In the genomic region with DNA sequence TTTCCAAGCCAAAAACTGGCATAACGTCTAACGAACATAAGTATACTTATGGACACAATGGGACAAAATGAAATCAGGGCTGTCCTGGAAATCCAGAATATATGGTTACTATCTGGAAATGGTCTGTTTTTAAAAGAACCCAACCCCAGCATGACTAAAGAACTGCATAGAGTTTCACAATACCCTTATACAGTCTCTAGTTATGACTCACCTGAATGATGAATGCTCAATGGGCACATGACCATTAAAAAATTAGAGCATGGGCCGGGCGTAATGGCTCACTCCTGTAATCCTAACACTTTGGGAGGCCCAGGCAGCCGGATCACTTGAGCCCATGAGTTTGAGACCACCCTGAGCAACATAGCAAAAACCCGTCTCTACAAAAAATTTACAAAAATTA, we compare ENCODE assay signal across 11 cellular contexts. TPM values are rescaled to one million over a fixed set of nuclear protein-coding genes. Genes with fewer than 3 reads are reported as not detected.
A peak's percentile ranks its signal among the peaks of the same experiment; 100 is the strongest.
DNase-seq lines count a peak whose midpoint lies in the region; ATAC-seq and TF ChIP-seq lines count a peak whose summit lies in the region.
"Had no signal": no experiment of that assay in that cellular context is flagged by ENCODE, and none has a peak within 500 bp of the region (broad histone marks: within the 10 kb centered on the region; RNA-seq: fewer than 3 reads in every experiment).

No MANE protein-coding gene starts in this region.

- dilution Hi-C loops in IMR-90 (cut with HindIII; ENCODE audit: low sequenced_read_pairs, unreplicated experiment): no loop called here
- dilution Hi-C loops in mammary epithelial cell (cut with HindIII; ENCODE audit: low sequenced_read_pairs): no loop called here

- intact Hi-C loops in IMR-90 (cut with micrococcal nuclease): loop anchor here (2.0 kb wide), 1 partner anchor 55 kb away; no protein-coding TSS in a partner anchor
- intact Hi-C loops in mammary epithelial cell (cut with micrococcal nuclease): no loop called here
- intact Hi-C loops in testis (cut with DNase I; ENCODE audit: low total_unique reads): no loop called here
- intact Hi-C loops in spleen (cut with DNase I; ENCODE audit: low total_unique reads): no loop called here
- intact Hi-C loops in CD4-positive, alpha-beta T cell (cut with DNase I, micrococcal nuclease): no loop called here

- H3K9ac ChIP-seq in IMR-90 (ENCODE audit: low read depth, low read length) (peak overlapping the region; percentile 38), mammary epithelial cell (ENCODE audit: insufficient read depth, low read length) (peak overlapping the region; percentile 29)

- H4K91ac ChIP-seq in IMR-90 (ENCODE audit: insufficient read depth, low read depth, low read length): peak overlapping the region; percentile 83

- no peaks in the 10 kb centered on the region for H3K36me3 ChIP-seq in IMR-90 (ENCODE audit: control insufficient read depth, insufficient read depth, low read length)
- H3K36me3 ChIP-seq in mammary epithelial cell (ENCODE audit: insufficient read depth, low read length): no peaks in the 10 kb centered on the region
- H3K36me3 ChIP-seq in testis (ENCODE audit: low read depth, missing control alignments): no peaks in the 10 kb centered on the region
- no peaks in the 10 kb centered on the region for H3K36me3 ChIP-seq in spleen

- TF ChIP-seq POLR2A in IMR-90 (IDR thresholded peaks at IDR 0.05; ENCODE audit: low read depth, low read length): no peak
- TF ChIP-seq POLR2A in testis (IDR thresholded peaks at IDR 0.05): no peak
- TF ChIP-seq POLR2A in spleen (IDR thresholded peaks at IDR 0.05): no peak

- peaks cover 79% of the 10 kb centered on the region for H3K79me2 ChIP-seq in mammary epithelial cell (ENCODE audit: insufficient read depth, low read length)

- TF ChIP-seq RAD21 in IMR-90 (IDR thresholded peaks at IDR 0.05; ENCODE audit: low read length): no peak

- no peak for TF ChIP-seq CTCF in IMR-90 (conservative IDR thresholded peaks at IDR 0.05; ENCODE audit: low read depth, low read length)
- no peak for TF ChIP-seq CTCF in mammary epithelial cell (conservative IDR thresholded peaks at IDR 0.05 in 1 of 2, IDR thresholded peaks at IDR 0.05 in 1 of 2; ENCODE audit: extremely low read depth in 1 of 2, insufficient read depth in 1 of 2, low read depth in 1 of 2, low read length in 2 of 2)
- TF ChIP-seq CTCF in omental fat pad (IDR thresholded peaks at IDR 0.05): no peak
- TF ChIP-seq CTCF in testis (IDR thresholded peaks at IDR 0.05): no peak
- no peak for TF ChIP-seq CTCF in spleen (IDR thresholded peaks at IDR 0.05 in 8 of 11, conservative IDR thresholded peaks at IDR 0.05 in 3 of 11)
- TF ChIP-seq CTCF in CD4-positive, alpha-beta T cell (IDR thresholded peaks at IDR 0.05): no peak

- peaks cover 50% of the 10 kb centered on the region for H3K4me1 Mint-ChIP-seq in CD4-positive, alpha-beta T cell (ENCODE audit: low read depth)

- peak overlapping the region; percentile 96 for H2BK20ac ChIP-seq in IMR-90 (ENCODE audit: low read depth, low read length)

- peak overlapping the region; percentile 88 for H2BK15ac ChIP-seq in IMR-90 (ENCODE audit: low read depth, low read length)

- H3K9me3 ChIP-seq in IMR-90 (ENCODE audit: control insufficient read depth, insufficient read depth, low read length): peaks cover 2% of the 10 kb centered on the region; the same call in 1 of the 2 replicates
- no peaks in the 10 kb centered on the region for H3K9me3 ChIP-seq in mammary epithelial cell (replicated peaks; ENCODE audit: insufficient read depth, low read length)
- H3K9me3 ChIP-seq in testis: no peaks in the 10 kb centered on the region
- H3K9me3 ChIP-seq in spleen: peaks cover 0 to 6% (median 0%) of the 10 kb centered on the region in 8 donors
- H3K9me3 ChIP-seq in CD4-positive, alpha-beta T cell (ENCODE audit: control insufficient read depth, low read length): no peaks in the 10 kb centered on the region

- no peak overlapping the region for H2AK9ac ChIP-seq in IMR-90 (replicated peaks; ENCODE audit: low read depth, low read length, poor library complexity)

- H3K27ac Mint-ChIP-seq in CD4-positive, alpha-beta T cell: no peak overlapping the region
- H3K27ac Mint-ChIP-seq: activated CD4-positive, alpha-beta T cell treated with anti-CD3 and anti-CD28 coated beads, Interleukin-2, amount 10 ng/mL, durations not matched to agents 7 days and 5 days; progenitor cell of endocrine pancreas had no signal

- peak overlapping the region; percentile 73; the same call in 1 of the 2 replicates for H2AK5ac ChIP-seq in IMR-90 (ENCODE audit: low read depth, low read length)

- H3K27me3 Mint-ChIP-seq in CD4-positive, alpha-beta T cell: no peaks in the 10 kb centered on the region
- H3K27me3 Mint-ChIP-seq: activated CD4-positive, alpha-beta T cell treated with anti-CD3 and anti-CD28 coated beads, Interleukin-2, amount 10 ng/mL, durations not matched to agents 7 days and 5 days; central memory CD8-positive, alpha-beta T cell; progenitor cell of endocrine pancreas had no signal

- no peaks in the 10 kb centered on the region for H3K9me3 Mint-ChIP-seq in CD4-positive, alpha-beta T cell
- H3K9me3 Mint-ChIP-seq: central memory CD8-positive, alpha-beta T cell had no signal

- H3K4me1 ChIP-seq in IMR-90 (ENCODE audit: control insufficient read depth, insufficient read depth, low read length): peaks cover 15% of the 10 kb centered on the region
- peaks cover 17% of the 10 kb centered on the region for H3K4me1 ChIP-seq in mammary epithelial cell (ENCODE audit: insufficient read depth, low read length)
- no peaks in the 10 kb centered on the region for H3K4me1 ChIP-seq in testis
- H3K4me1 ChIP-seq in spleen: no peaks in the 10 kb centered on the region

- in situ Hi-C loops in IMR-90 (cut with MboI; ENCODE audit: low sequenced_read_pairs): no loop called here
- in situ Hi-C loops in mammary epithelial cell (cut with MboI; ENCODE audit: low sequenced_read_pairs in 2 of 2): no loop called here

- H2BK120ac ChIP-seq in IMR-90 (ENCODE audit: low read depth, low read length): peak overlapping the region; percentile 94

- H3K27me3 ChIP-seq in IMR-90 (ENCODE audit: control insufficient read depth, insufficient read depth, low read length) (no peaks in the 10 kb centered on the region; the same call in 1 of the 2 replicates), mammary epithelial cell (ENCODE audit: insufficient read depth, low read length) (no peaks in the 10 kb centered on the region), testis (no peaks in the 10 kb centered on the region), spleen (replicated peaks in 1 of 7) (no peaks in the 10 kb centered on the region)
- no peaks in the 10 kb centered on the region for H3K27me3 ChIP-seq in CD4-positive, alpha-beta T cell (ENCODE audit: control insufficient read depth, insufficient read depth, low read length)

- H3K4me2 ChIP-seq in IMR-90 (ENCODE audit: low read depth, low read length) (peak overlapping the region; percentile 90), mammary epithelial cell (ENCODE audit: insufficient read depth, low read depth, low read length) (peak overlapping the region; percentile 58)

- H4K8ac ChIP-seq in IMR-90 (ENCODE audit: low read depth in 2 of 2, low read length in 2 of 2): peak overlapping the region; percentile 55 to 74

- H2BK5ac ChIP-seq in IMR-90 (ENCODE audit: low read depth, low read length, poor library complexity, severe bottlenecking): peak overlapping the region; percentile 99

- H4K5ac ChIP-seq in IMR-90 (ENCODE audit: low read depth, low read length): peak overlapping the region; percentile 98

- DNase-seq in ELR (ENCODE audit: low read depth): peak; percentile 92
- DNase-seq in IMR-90: peak; percentile 89
- peak; percentile 83 for DNase-seq in mammary epithelial cell
- no peak for DNase-seq in omental fat pad (ENCODE audit: low spot score)
- no peak for DNase-seq in DMS 273 treated with DMSO at 0.1 percent for 48 hours (lab: John Stamatoyannopoulos, UW)
- DNase-seq in testis: no peak
- no peak for DNase-seq in spleen
- DNase-seq in CD4-positive, alpha-beta T cell: no peak
- DNase-seq: activated CD4-positive, alpha-beta T cell treated with anti-CD3 and anti-CD28 coated beads, Interleukin-2, amount 10 ng/mL, durations not matched to agents 7 days and 5 days had no signal

- H3K23ac ChIP-seq in IMR-90 (ENCODE audit: low read depth, low read length): peak overlapping the region; percentile 53; the same call in 1 of the 2 replicates

- H3K4me3 ChIP-seq in IMR-90 (ENCODE audit: insufficient read depth, low read depth, low read length): no peak overlapping the region
- no peak overlapping the region for H3K4me3 ChIP-seq in mammary epithelial cell (replicated peaks in 1 of 3; ENCODE audit: insufficient read depth in 1 of 3, low read depth in 2 of 3, low read length in 3 of 3)
- H3K4me3 ChIP-seq in testis: no peak overlapping the region
- no peak overlapping the region for H3K4me3 ChIP-seq in spleen

- POLR2A ChIA-PET in IMR-90 (lab: Charles Lee; ENCODE audit: unreplicated experiment): no interaction called here
- POLR2A ChIA-PET in CD4-positive, alpha-beta T cell (lab: Charles Lee): no interaction called here

- H3K9me1 ChIP-seq in IMR-90 (ENCODE audit: insufficient read depth, low read length): no peaks in the 10 kb centered on the region; the same call in 1 of the 2 replicates

- peak overlapping the region; percentile 100 for H3K18ac ChIP-seq in IMR-90 (ENCODE audit: low read depth, low read length)

- H4K20me1 ChIP-seq in IMR-90 (ENCODE audit: insufficient read depth, low read length) (no peaks in the 10 kb centered on the region), mammary epithelial cell (ENCODE audit: insufficient read depth, low read length) (no peaks in the 10 kb centered on the region)

- peaks cover 20% of the 10 kb centered on the region for H3K36me3 Mint-ChIP-seq in CD4-positive, alpha-beta T cell (ENCODE audit: low read depth)

- H3K4me3 Mint-ChIP-seq in CD4-positive, alpha-beta T cell: no peak overlapping the region
- H3K4me3 Mint-ChIP-seq: activated CD4-positive, alpha-beta T cell treated with anti-CD3 and anti-CD28 coated beads, Interleukin-2, amount 10 ng/mL, durations not matched to agents 7 days and 5 days; central memory CD8-positive, alpha-beta T cell had no signal

- H3K27ac ChIP-seq in IMR-90 (ENCODE audit: insufficient read depth, low read length) (peak overlapping the region; percentile 99), mammary epithelial cell (ENCODE audit: insufficient read depth, low read depth, low read length) (peak overlapping the region; percentile 95), testis (no peak overlapping the region), spleen (no peak overlapping the region)
- H3K27ac ChIP-seq in CD4-positive, alpha-beta T cell (ENCODE audit: low read depth, low read length): no peak overlapping the region

- H2AFZ ChIP-seq in IMR-90 (replicated peaks; ENCODE audit: low read length, poor library complexity) (no peak overlapping the region), mammary epithelial cell (ENCODE audit: low read depth, low read length) (no peak overlapping the region)

- WGBS in IMR-90 (ENCODE audit: extremely low coverage in 2 of 2, insufficient read length in 1 of 2), 2 experiments: 44% methylated on average over 3 of the region's 6 CpGs; no CpG with 5 or more reads in 1 of the 2 experiments
- WGBS in mammary epithelial cell (ENCODE audit: low coverage, missing lambda C conversion rate): 41% methylated on average over 6 of the region's 6 CpGs
- 94 to 96% methylated on average over 5 to 6 of the region's 6 CpGs for WGBS in testis, 2 donors
- 75 to 97% (median 93%) methylated on average over 3 to 6 of the region's 6 CpGs for WGBS in spleen, 5 donors

- ATAC-seq in IMR-90 (ENCODE audit: low read depth) (peak; percentile 50), omental fat pad (ENCODE audit: low FRiP score) (peak; percentile 71)
- no peak for ATAC-seq in CD4-positive, alpha-beta T cell (ENCODE audit: poor library complexity)

- BruUV-seq in IMR-90 (replicated peaks; lab: Mats Ljungman, UMichigan): no TSS peak
- TSS peak; percentile 50 for BruUV-seq in mammary epithelial cell (replicated peaks; lab: Mats Ljungman, UMichigan)

- peaks cover 7 to 31% of the 10 kb centered on the region in 2 experiments; a peak in 3 of 4 replicates for H3K79me1 ChIP-seq in IMR-90 (ENCODE audit: low read depth in 1 of 2, low read length in 2 of 2)

- peak overlapping the region; percentile 79 for H3K56ac ChIP-seq in IMR-90 (ENCODE audit: extremely low read depth, insufficient read depth, low read length)

- peak overlapping the region; percentile 85 for H3K14ac ChIP-seq in IMR-90 (replicated peaks; ENCODE audit: low read depth, low read length)

- CTCF ChIA-PET in IMR-90 (lab: Yijun Ruan, JAX): no interaction called here
- CTCF ChIA-PET in mammary epithelial cell (lab: Charles Lee; ENCODE audit: low non-redundant PET): no interaction called here
- CTCF ChIA-PET in CD4-positive, alpha-beta T cell (lab: Charles Lee): no interaction called here

- H3K4ac ChIP-seq in IMR-90 (ENCODE audit: low read depth, low read length): peak overlapping the region; percentile 82

RNA-seq across cellular contexts. Expression of gene AMMECR1, which starts 31.8 kb away (rescaled TPM):
- total RNA-seq in IMR-90 (2012; rRNA removed): 11.3 and 19.4 TPM in 2 replicates
- 5.7 and 7.0 TPM in 2 replicates for polyA plus RNA-seq in IMR-90 (2012; rRNA removed)
- 2.1 and 2.5 TPM in 2 replicates for polyA plus RNA-seq in IMR-90 (2012; cell fraction: cytosol; rRNA removed)
- 3.3 and 12.6 TPM in 2 replicates for polyA plus RNA-seq in IMR-90 (2012; cell fraction: nucleus; rRNA removed; ENCODE audit: low replicate concordance)
- 10 to 100 TPM; 21.0 to 22.7 TPM for total RNA-seq in mammary epithelial cell
- 12.4 TPM for polyA plus RNA-seq in mammary epithelial cell
- polyA minus RNA-seq in mammary epithelial cell: 23.7 TPM
- 10 to 100 TPM in 2 of 4 donors, 1 to 10 TPM in 2; 6.7 to 13.8 (median 8.9) TPM for total RNA-seq in omental fat pad
- 1 to 10 TPM; 5.4 to 5.7 TPM for total RNA-seq in testis
- polyA plus RNA-seq in testis (ENCODE audit: insufficient read depth, low read depth, low replicate concordance): 3.3 TPM
- 10 to 100 TPM in 5 of 7 donors, 1 to 10 TPM in 2; 7.0 to 15.6 (median 11.2) TPM for total RNA-seq in spleen
- polyA plus RNA-seq in spleen: 1 to 10 TPM; 1.7 to 3.2 (median 3.0) TPM
- 1 to 10 TPM; 7.8 to 7.9 TPM for total RNA-seq in CD4-positive, alpha-beta T cell

Comparison
In these comparisons a context has a peak if more than half of its experiments do, and no peak if none do; other contexts are left out.
1. DNase-seq: peak in ELR (single experiment), IMR-90 (single experiment) and mammary epithelial cell (single experiment); none in omental fat pad (single experiment), DMS 273 treated with DMSO at 0.1 percent for 48 hours (single experiment), testis (single experiment), spleen (single experiment) and CD4-positive, alpha-beta T cell (0 of 10).
2. H3K27ac ChIP-seq: peak in IMR-90 (single experiment) and mammary epithelial cell (single experiment); none in testis (0 of 2), spleen (0 of 8) and CD4-positive, alpha-beta T cell (single experiment).